Comparison of ENCODE assay signal across 8 cellular contexts in the genomic region with DNA sequence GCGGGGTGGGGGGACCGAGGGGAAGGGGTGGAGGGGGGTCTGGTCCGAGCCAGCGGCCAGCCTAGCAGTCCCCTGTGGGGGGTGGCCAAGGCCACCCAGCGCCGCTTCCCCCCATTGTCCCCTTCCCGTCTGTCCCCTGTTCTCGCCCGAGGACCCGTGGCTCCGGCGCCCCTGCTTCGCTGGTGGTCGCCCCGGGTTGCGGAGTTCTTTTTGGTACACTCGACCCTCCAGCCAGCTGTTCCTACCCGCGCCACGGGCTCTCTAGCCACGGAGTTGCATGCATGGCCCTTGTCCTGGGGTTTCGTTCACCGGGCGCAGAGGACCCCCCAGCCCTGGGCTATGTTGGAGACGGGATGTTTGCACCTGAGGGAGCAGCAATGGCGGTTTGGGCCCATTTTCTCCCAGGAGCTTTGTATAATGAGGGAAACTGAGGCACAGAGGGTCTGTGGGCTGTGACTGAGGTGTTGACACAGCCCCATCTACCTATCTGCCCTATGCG. TPM values are rescaled to one million over a fixed set of nuclear protein-coding genes. Genes with fewer than 3 reads are reported as not detected.
DNase-seq lines count a peak whose midpoint lies in the region; ATAC-seq and TF ChIP-seq lines count a peak whose summit lies in the region.

No MANE protein-coding gene starts in this region.

- CTCF ChIA-PET in GM10248 (lab: Yijun Ruan, JAX): interaction anchor here (3.9 kb wide), 1 partner anchor 11 kb away, joined by 17 read pairs; no protein-coding TSS in a partner anchor
- CTCF ChIA-PET in mammary epithelial cell (lab: Charles Lee; ENCODE audit: low non-redundant PET): no interaction called here

- no peaks in the 10 kb centered on the region for H4K20me1 ChIP-seq in mammary epithelial cell (ENCODE audit: insufficient read depth, low read length)

- WGBS in mammary epithelial cell (ENCODE audit: low coverage, missing lambda C conversion rate): 0% methylated on average over 9 of the region's 27 CpGs

- no TSS peak for BruUV-seq in mammary epithelial cell (replicated peaks; lab: Mats Ljungman, UMichigan)

- H2AFZ ChIP-seq in mammary epithelial cell (ENCODE audit: low read depth, low read length): peak overlapping the region; percentile 83

- H3K9ac ChIP-seq in mammary epithelial cell (ENCODE audit: insufficient read depth, low read length): peak overlapping the region; percentile 56

- TF ChIP-seq CTCF in GM10248 (IDR thresholded peaks at IDR 0.05; ENCODE audit: control extremely low read depth, extremely low read depth, low read depth, missing control alignments) (no peak), mammary epithelial cell (conservative IDR thresholded peaks at IDR 0.05 in 1 of 2, IDR thresholded peaks at IDR 0.05 in 1 of 2; ENCODE audit: extremely low read depth in 1 of 2, insufficient read depth in 1 of 2, low read depth in 1 of 2, low read length in 2 of 2) (no peak), left lung (IDR thresholded peaks at IDR 0.05) (no peak)

- H3K4me2 ChIP-seq in mammary epithelial cell (ENCODE audit: insufficient read depth, low read depth, low read length): peak overlapping the region; percentile 95

- peaks cover 22% of the 10 kb centered on the region for H3K4me1 ChIP-seq in mammary epithelial cell (ENCODE audit: insufficient read depth, low read length)
- H3K4me1 ChIP-seq in left lung: peaks cover 9 to 42% of the 10 kb centered on the region in 2 donors

- no peaks in the 10 kb centered on the region for H3K27me3 ChIP-seq in mammary epithelial cell (ENCODE audit: insufficient read depth, low read length)
- no peaks in the 10 kb centered on the region for H3K27me3 ChIP-seq in left lung

- peak; percentile 21 for ATAC-seq in left lung

- H3K36me3 ChIP-seq in mammary epithelial cell (ENCODE audit: insufficient read depth, low read length) (peaks cover 14% of the 10 kb centered on the region), left lung (peaks cover 0 to 23% of the 10 kb centered on the region in 2 donors)

- H3K27ac ChIP-seq in mammary epithelial cell (ENCODE audit: insufficient read depth, low read depth, low read length) (peak overlapping the region; percentile 22), left lung (peak overlapping the region; percentile 90 to 93), temporal lobe (ENCODE audit: low read depth, low read length) (peak overlapping the region; percentile 44)

- H3K9me3 ChIP-seq in mammary epithelial cell (replicated peaks; ENCODE audit: insufficient read depth, low read length) (no peaks in the 10 kb centered on the region), left lung (no peaks in the 10 kb centered on the region)

- intact Hi-C loops in mammary epithelial cell (cut with micrococcal nuclease) (loop anchor here (1.0 to 5.0 kb wide), 3 partner anchors 83 to 584 kb away; partner anchors contain the start of gene BACE1), left lung (cut with DNase I) (no loop called here)

- dilution Hi-C loops in mammary epithelial cell (cut with HindIII; ENCODE audit: low sequenced_read_pairs): no loop called here

- peaks cover 50% of the 10 kb centered on the region for H3K79me2 ChIP-seq in mammary epithelial cell (ENCODE audit: insufficient read depth, low read length)

- peak overlapping the region; percentile 80 to 94 (median 91) for H3K4me3 ChIP-seq in mammary epithelial cell (replicated peaks in 1 of 3; ENCODE audit: insufficient read depth in 1 of 3, low read depth in 2 of 3, low read length in 3 of 3)
- H3K4me3 ChIP-seq in left lung: peak overlapping the region; percentile 89 to 95

- POLR2A ChIA-PET in GM10248 (lab: Yijun Ruan, JAX): no interaction called here

- peak; percentile 54 for DNase-seq in GM10248 (ENCODE audit: extremely low spot score)
- DNase-seq in NAMALWA (ENCODE audit: low spot score): peak; percentile 20
- no peak for DNase-seq in mammary epithelial cell
- DNase-seq in left lung: peak in 1 of 2 donors; percentile 84
- no peak for DNase-seq in superior temporal gyrus (ENCODE audit: extremely low spot score)
- no peak for DNase-seq in stimulated activated CD4-positive, alpha-beta T cell treated with anti-CD3 and anti-CD28 coated beads, Interleukin-4, amount 100 ng/mL, for 24 hours
- no peak for DNase-seq in NCI-H510A (lab: John Stamatoyannopoulos, UW)

- in situ Hi-C loops in mammary epithelial cell (cut with MboI; ENCODE audit: low sequenced_read_pairs in 2 of 2): no loop called here

RNA-seq across cellular contexts. Expression of gene RNF214, which starts 0.5 kb away (rescaled TPM):
- total RNA-seq in mammary epithelial cell: 10 to 100 TPM; 10.3 to 22.4 TPM
- 8.5 TPM for polyA plus RNA-seq in mammary epithelial cell
- 34.6 TPM for polyA minus RNA-seq in mammary epithelial cell
- total RNA-seq in left lung: 10 to 100 TPM; 21.5 to 22.3 TPM
- 14.8 TPM for total RNA-seq in temporal lobe

RNA-seq across cellular contexts. Expression of gene PCSK7, which starts 1.1 kb away (rescaled TPM):
- total RNA-seq in mammary epithelial cell (10 to 100 TPM; 48.8 to 80.9 TPM), left lung (10 to 100 TPM; 65.8 to 77.8 TPM), temporal lobe (17.0 TPM)
- polyA plus RNA-seq in mammary epithelial cell: 39.1 TPM
- polyA minus RNA-seq in mammary epithelial cell: 37.9 TPM

RNA-seq across cellular contexts. Expression of gene TAGLN, which starts 33.8 kb away (rescaled TPM):
- total RNA-seq in mammary epithelial cell: 1,000 to 10,000 TPM in 1 of 2 donors, 100 to 1,000 TPM in 1; 171 to 3,470 TPM
- polyA plus RNA-seq in mammary epithelial cell: 55.9 TPM
- 8.0 TPM for polyA minus RNA-seq in mammary epithelial cell
- total RNA-seq in left lung: 100 to 1,000 TPM; 505 to 763 TPM
- total RNA-seq in temporal lobe: 13.0 TPM

RNA-seq across cellular contexts. Expression of gene SIDT2, which starts 54.4 kb away (rescaled TPM):
- total RNA-seq in mammary epithelial cell (10 to 100 TPM; 17.2 to 30.6 TPM), left lung (100 to 1,000 TPM in 1 of 2 donors, 10 to 100 TPM in 1; 66.1 to 112 TPM), temporal lobe (11.3 TPM)
- polyA plus RNA-seq in mammary epithelial cell: 16.2 TPM
- 95.0 TPM for polyA minus RNA-seq in mammary epithelial cell

RNA-seq across cellular contexts. Expression of gene BACE1-AS, which starts 58.2 kb away (rescaled TPM):
- 1 to 10 TPM; 2.8 to 5.9 TPM for total RNA-seq in mammary epithelial cell
- 2.2 TPM for polyA plus RNA-seq in mammary epithelial cell
- polyA minus RNA-seq in mammary epithelial cell: 3.6 TPM
- total RNA-seq in left lung: 1 to 10 TPM; 6.4 to 9.0 TPM
- total RNA-seq in temporal lobe: 6.9 TPM

Comparison
In these comparisons a context has a peak if more than half of its experiments do, and no peak if none do; other contexts are left out.
1. DNase-seq: peak in GM10248 (single experiment) and NAMALWA (single experiment); none in mammary epithelial cell (single experiment), superior temporal gyrus (single experiment), stimulated activated CD4-positive, alpha-beta T cell treated with anti-CD3 and anti-CD28 coated beads, Interleukin-4, amount 100 ng/mL, for 24 hours (single experiment) and NCI-H510A (single experiment).
2. H3K27ac ChIP-seq: peak in every context shown above with its lines; median percentile 92 in left lung; 44 in temporal lobe; 22 in mammary epithelial cell.
3. RNA of gene TAGLN, which starts 33.8 kb away (total RNA-seq): 171 to 3,470 TPM in mammary epithelial cell and 505 to 763 TPM in left lung; 13.0 TPM in temporal lobe (single experiment); every median in the first group is over 10 times any median in the second.